Comparison of ENCODE assay signal across 8 cellular contexts in genomic region chr2:118032169-118033013, GRCh38. TPM values are rescaled to one million over a fixed set of nuclear protein-coding genes. Genes with fewer than 3 reads are reported as not detected.
DNase-seq lines count a peak whose midpoint lies in the region; ATAC-seq and TF ChIP-seq lines count a peak whose summit lies in the region.

No MANE protein-coding gene starts in this region.

- peak; percentile 80 for TF ChIP-seq CTCF in CD4-positive, alpha-beta T cell (IDR thresholded peaks at IDR 0.05)
- peak; percentile 76 for TF ChIP-seq CTCF in foreskin keratinocyte (conservative IDR thresholded peaks at IDR 0.05)

- ATAC-seq in CD4-positive, alpha-beta T cell (ENCODE audit: poor library complexity): peak; percentile 59
- ATAC-seq in GM18519 (IDR thresholded peaks at IDR 0.05; ENCODE audit: low FRiP score, unreplicated experiment): peak; percentile 98
- ATAC-seq in HG02981 (IDR thresholded peaks at IDR 0.05; ENCODE audit: unreplicated experiment): peak; percentile 92
- peak; percentile 89 for ATAC-seq in foreskin keratinocyte
- ATAC-seq in HG02970 (IDR thresholded peaks at IDR 0.05; ENCODE audit: low FRiP score, unreplicated experiment): no peak

- H3K4me1 Mint-ChIP-seq in CD4-positive, alpha-beta T cell (ENCODE audit: low read depth): no peaks in the 10 kb centered on the region

- CTCF ChIA-PET in CD4-positive, alpha-beta T cell (lab: Charles Lee): interaction anchor here (0.6 to 1.3 kb wide), 17 partner anchors 9 to 838 kb away, joined by 3 to 5 read pairs (median 3); partner anchors contain the start of genes CCDC93 and DDX18

- H3K27me3 ChIP-seq in CD4-positive, alpha-beta T cell (ENCODE audit: control insufficient read depth, insufficient read depth, low read length): peaks cover 23% of the 10 kb centered on the region
- peaks cover 35% of the 10 kb centered on the region for H3K27me3 ChIP-seq in foreskin keratinocyte

- no peaks in the 10 kb centered on the region for H3K9me3 ChIP-seq in CD4-positive, alpha-beta T cell (ENCODE audit: control insufficient read depth, low read length)

- intact Hi-C loops in CD4-positive, alpha-beta T cell (cut with DNase I, micrococcal nuclease): loop anchor here in 1 of 2 experiments (5.0 kb wide), 1 partner anchor 835 kb away; no protein-coding TSS in a partner anchor

- H3K27ac ChIP-seq in CD4-positive, alpha-beta T cell (ENCODE audit: low read depth, low read length): no peak overlapping the region
- H3K27ac ChIP-seq in foreskin keratinocyte: no peak overlapping the region

- H3K27ac Mint-ChIP-seq in CD4-positive, alpha-beta T cell: no peak overlapping the region

- H3K9me3 Mint-ChIP-seq in CD4-positive, alpha-beta T cell: peaks cover 9% of the 10 kb centered on the region

- no peak overlapping the region for H3K4me3 Mint-ChIP-seq in CD4-positive, alpha-beta T cell

- no peaks in the 10 kb centered on the region for H3K4me1 ChIP-seq in foreskin keratinocyte

- H3K27me3 Mint-ChIP-seq in CD4-positive, alpha-beta T cell: peaks cover 64% of the 10 kb centered on the region

- peak in 8 of 10 experiments; percentile 9 to 24 (median 13) for DNase-seq in CD4-positive, alpha-beta T cell
- DNase-seq in NCI-H345 (lab: John Stamatoyannopoulos, UW): peak; percentile 26
- peak; percentile 22 for DNase-seq in activated T-cell treated with anti-CD3 and anti-CD28 coated beads for 4 hours
- DNase-seq in foreskin keratinocyte: peak in 1 of 2 donors; percentile 39
- DNase-seq in renal cortical epithelial cell (ENCODE audit: low read depth): peak; percentile 22

- no peaks in the 10 kb centered on the region for H3K36me3 Mint-ChIP-seq in CD4-positive, alpha-beta T cell (ENCODE audit: low read depth)

- POLR2A ChIA-PET in CD4-positive, alpha-beta T cell (lab: Charles Lee): no interaction called here

RNA-seq across cellular contexts. Expression of gene CCDC93, which starts 18.5 kb away (rescaled TPM):
- total RNA-seq in CD4-positive, alpha-beta T cell: 10 to 100 TPM; 62.2 to 64.5 TPM
- total RNA-seq in foreskin keratinocyte (16.8 and 25.0 TPM in 2 replicates), renal cortical epithelial cell (25.2 and 40.5 TPM in 2 replicates)
- polyA plus RNA-seq in foreskin keratinocyte: 3.5 and 6.4 TPM in 2 replicates

RNA-seq across cellular contexts. Expression of gene INSIG2, which starts 55.9 kb away (rescaled TPM):
- 1 to 10 TPM; 7.3 to 7.7 TPM for total RNA-seq in CD4-positive, alpha-beta T cell
- total RNA-seq in foreskin keratinocyte (16.4 and 19.2 TPM in 2 replicates), renal cortical epithelial cell (20.0 and 35.3 TPM in 2 replicates)
- polyA plus RNA-seq in foreskin keratinocyte: 14.1 and 14.9 TPM in 2 replicates
